ENCODE assay signal across 14 cellular contexts in the genomic region with DNA sequence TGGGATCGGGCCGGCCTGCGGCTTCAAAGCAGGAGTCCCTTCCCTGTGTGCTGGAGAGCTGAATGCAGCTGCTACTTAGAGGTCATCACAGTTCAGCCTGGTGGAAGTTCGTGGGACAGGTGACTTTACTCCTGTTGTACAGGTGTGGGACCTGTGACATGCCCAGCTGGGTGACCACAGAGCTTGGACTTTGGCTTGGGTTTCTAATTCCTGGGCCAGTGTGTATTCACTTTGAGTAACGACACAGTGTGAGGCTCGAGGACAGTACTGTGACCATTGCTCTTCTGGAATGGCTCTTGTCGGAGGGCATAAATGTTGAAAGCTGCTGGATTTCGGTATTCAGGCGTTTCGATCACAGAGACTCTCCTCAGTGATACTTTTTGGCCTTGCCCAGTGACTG.
DNase-seq lines count a peak whose midpoint lies in the region; ATAC-seq and TF ChIP-seq lines count a peak whose summit lies in the region.
"Had no signal": no experiment of that assay in that cellular context is flagged by ENCODE, and none has a peak within 500 bp of the region (broad histone marks: within the 10 kb centered on the region; RNA-seq: fewer than 3 reads in every experiment).

No MANE protein-coding gene starts in this region.

- no peak overlapping the region for H3K4me3 Mint-ChIP-seq in activated CD4-positive, alpha-beta T cell treated with anti-CD3 and anti-CD28 coated beads, Interleukin-2, amount 10 ng/mL, durations not matched to agents 7 days and 5 days
- no peak overlapping the region for H3K4me3 Mint-ChIP-seq in mesothelial cell of epicardium

- H3K36me3 ChIP-seq in thoracic aorta: peaks cover 3% of the 10 kb centered on the region

- no peaks in the 10 kb centered on the region for H3K27me3 ChIP-seq in thoracic aorta (replicated peaks; ENCODE audit: insufficient read depth)
- H3K27me3 ChIP-seq: testis had no signal

- DNase-seq in activated CD4-positive, alpha-beta T cell treated with anti-CD3 and anti-CD28 coated beads, Interleukin-2, amount 10 ng/mL, durations not matched to agents 7 days and 5 days: no peak
- DNase-seq in activated CD4-positive, alpha-beta T cell treated with anti-CD3 and anti-CD28 coated beads, Interleukin-2, amount 50 U/mL, for 1 hour: no peak
- DNase-seq in caudate nucleus (lab: John Stamatoyannopoulos, UW): no peak
- DNase-seq in mesothelial cell of epicardium (ENCODE audit: low spot score in 2 of 2, unreplicated experiment in 2 of 2): no peak
- no peak for DNase-seq in thoracic aorta (ENCODE audit: low spot score)
- no peak for DNase-seq in HCEC 1CT
- DNase-seq: 8988T; activated naive CD4-positive, alpha-beta T cell; NCI-H146; NCI-H524 treated with DMSO at 0.1 percent for 48 hours; RPMI8226 had no signal

- no peaks in the 10 kb centered on the region for H3K9me3 Mint-ChIP-seq in activated CD4-positive, alpha-beta T cell treated with anti-CD3 and anti-CD28 coated beads, Interleukin-2, amount 10 ng/mL, durations not matched to agents 7 days and 5 days
- H3K9me3 Mint-ChIP-seq in mesothelial cell of epicardium: no peaks in the 10 kb centered on the region

- H3K27ac ChIP-seq in caudate nucleus (ENCODE audit: low read depth, low read length): peak overlapping the region; percentile 94
- peak overlapping the region; percentile 65 to 94 for H3K27ac ChIP-seq in thoracic aorta

- H3K4me3 ChIP-seq in thoracic aorta: no peak overlapping the region
- H3K4me3 ChIP-seq: testis had no signal

- no peaks in the 10 kb centered on the region for H3K27me3 Mint-ChIP-seq in activated CD4-positive, alpha-beta T cell treated with anti-CD3 and anti-CD28 coated beads, Interleukin-2, amount 10 ng/mL, durations not matched to agents 7 days and 5 days
- no peaks in the 10 kb centered on the region for H3K27me3 Mint-ChIP-seq in mesothelial cell of epicardium (ENCODE audit: low read depth)

- no peaks in the 10 kb centered on the region for H3K9me3 ChIP-seq in thoracic aorta
- H3K9me3 ChIP-seq: testis had no signal

- H3K27ac Mint-ChIP-seq in activated CD4-positive, alpha-beta T cell treated with anti-CD3 and anti-CD28 coated beads, Interleukin-2, amount 10 ng/mL, durations not matched to agents 7 days and 5 days: peak overlapping the region; percentile 85
- H3K27ac Mint-ChIP-seq in mesothelial cell of epicardium: peak overlapping the region; percentile 75

- POLR2A ChIA-PET in activated CD4-positive, alpha-beta T cell treated with anti-CD3 and anti-CD28 coated beads, Interleukin-2, amount 10 ng/mL, durations not matched to agents 7 days and 5 days (lab: Charles Lee): no interaction called here

- peaks cover 34 to 81% of the 10 kb centered on the region in 2 donors for H3K4me1 ChIP-seq in thoracic aorta (ENCODE audit: control insufficient read depth in 1 of 2, low read depth in 2 of 2)

- peaks cover 21% of the 10 kb centered on the region for H3K36me3 Mint-ChIP-seq in activated CD4-positive, alpha-beta T cell treated with anti-CD3 and anti-CD28 coated beads, Interleukin-2, amount 10 ng/mL, durations not matched to agents 7 days and 5 days (ENCODE audit: low read depth)
- H3K36me3 Mint-ChIP-seq in mesothelial cell of epicardium: peaks cover 6% of the 10 kb centered on the region

- no peak for TF ChIP-seq CTCF in mesothelial cell of epicardium (IDR thresholded peaks at IDR 0.05; ENCODE audit: unreplicated experiment)
- TF ChIP-seq CTCF in thoracic aorta (IDR thresholded peaks at IDR 0.05): no peak

- CTCF ChIA-PET in activated CD4-positive, alpha-beta T cell treated with anti-CD3 and anti-CD28 coated beads, Interleukin-2, amount 10 ng/mL, durations not matched to agents 7 days and 5 days (lab: Charles Lee): interaction anchor here (1.7 kb wide), 1 partner anchor 7 kb away, joined by 4 read pairs; no protein-coding TSS in a partner anchor

- peaks cover 25% of the 10 kb centered on the region for H3K4me1 Mint-ChIP-seq in activated CD4-positive, alpha-beta T cell treated with anti-CD3 and anti-CD28 coated beads, Interleukin-2, amount 10 ng/mL, durations not matched to agents 7 days and 5 days
- peaks cover 36% of the 10 kb centered on the region for H3K4me1 Mint-ChIP-seq in mesothelial cell of epicardium

- ATAC-seq in thoracic aorta (ENCODE audit: insufficient number of reproducible peaks, low FRiP score, low read depth): no peak
- ATAC-seq in GM18502 (IDR thresholded peaks at IDR 0.05; ENCODE audit: poor library complexity, unreplicated experiment): no peak
- ATAC-seq in HG03196 (IDR thresholded peaks at IDR 0.05; ENCODE audit: unreplicated experiment): no peak
